1 cellular context compared by ENCODE assay signal in genomic region chr11:9459573-9460321, GRCh38.
TF ChIP-seq lines count a peak whose summit lies in the region.

No MANE protein-coding gene starts in this region.

TF ChIP-seq in SK-N-SH treated with all-trans-retinoic acid at 6 μM for 48 hours, 23 proteins besides CTCF, POLR2A, EP300 and RAD21 (continued from another document):
- TF ChIP-seq, protein P1, sequence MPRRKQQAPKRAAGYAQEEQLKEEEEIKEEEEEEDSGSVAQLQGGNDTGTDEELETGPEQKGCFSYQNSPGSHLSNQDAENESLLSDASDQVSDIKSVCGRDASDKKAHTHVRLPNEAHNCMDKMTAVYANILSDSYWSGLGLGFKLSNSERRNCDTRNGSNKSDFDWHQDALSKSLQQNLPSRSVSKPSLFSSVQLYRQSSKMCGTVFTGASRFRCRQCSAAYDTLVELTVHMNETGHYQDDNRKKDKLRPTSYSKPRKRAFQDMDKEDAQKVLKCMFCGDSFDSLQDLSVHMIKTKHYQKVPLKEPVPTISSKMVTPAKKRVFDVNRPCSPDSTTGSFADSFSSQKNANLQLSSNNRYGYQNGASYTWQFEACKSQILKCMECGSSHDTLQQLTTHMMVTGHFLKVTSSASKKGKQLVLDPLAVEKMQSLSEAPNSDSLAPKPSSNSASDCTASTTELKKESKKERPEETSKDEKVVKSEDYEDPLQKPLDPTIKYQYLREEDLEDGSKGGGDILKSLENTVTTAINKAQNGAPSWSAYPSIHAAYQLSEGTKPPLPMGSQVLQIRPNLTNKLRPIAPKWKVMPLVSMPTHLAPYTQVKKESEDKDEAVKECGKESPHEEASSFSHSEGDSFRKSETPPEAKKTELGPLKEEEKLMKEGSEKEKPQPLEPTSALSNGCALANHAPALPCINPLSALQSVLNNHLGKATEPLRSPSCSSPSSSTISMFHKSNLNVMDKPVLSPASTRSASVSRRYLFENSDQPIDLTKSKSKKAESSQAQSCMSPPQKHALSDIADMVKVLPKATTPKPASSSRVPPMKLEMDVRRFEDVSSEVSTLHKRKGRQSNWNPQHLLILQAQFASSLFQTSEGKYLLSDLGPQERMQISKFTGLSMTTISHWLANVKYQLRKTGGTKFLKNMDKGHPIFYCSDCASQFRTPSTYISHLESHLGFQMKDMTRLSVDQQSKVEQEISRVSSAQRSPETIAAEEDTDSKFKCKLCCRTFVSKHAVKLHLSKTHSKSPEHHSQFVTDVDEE (CRISPR knock-in tag; IDR thresholded peaks at IDR 0.05) = no peak
- TF ChIP-seq GLIS3 (CRISPR knock-in tag; IDR thresholded peaks at IDR 0.05) (no peak), BACH2 (CRISPR knock-in tag; IDR thresholded peaks at IDR 0.05; ENCODE audit: borderline replicate concordance) (no peak), CSDC2 (CRISPR knock-in tag; IDR thresholded peaks at IDR 0.05) (no peak), ESRRG (CRISPR knock-in tag; IDR thresholded peaks at IDR 0.05) (no peak), ISL1 (CRISPR knock-in tag; IDR thresholded peaks at IDR 0.05) (no peak)
- TF ChIP-seq, protein P2, sequence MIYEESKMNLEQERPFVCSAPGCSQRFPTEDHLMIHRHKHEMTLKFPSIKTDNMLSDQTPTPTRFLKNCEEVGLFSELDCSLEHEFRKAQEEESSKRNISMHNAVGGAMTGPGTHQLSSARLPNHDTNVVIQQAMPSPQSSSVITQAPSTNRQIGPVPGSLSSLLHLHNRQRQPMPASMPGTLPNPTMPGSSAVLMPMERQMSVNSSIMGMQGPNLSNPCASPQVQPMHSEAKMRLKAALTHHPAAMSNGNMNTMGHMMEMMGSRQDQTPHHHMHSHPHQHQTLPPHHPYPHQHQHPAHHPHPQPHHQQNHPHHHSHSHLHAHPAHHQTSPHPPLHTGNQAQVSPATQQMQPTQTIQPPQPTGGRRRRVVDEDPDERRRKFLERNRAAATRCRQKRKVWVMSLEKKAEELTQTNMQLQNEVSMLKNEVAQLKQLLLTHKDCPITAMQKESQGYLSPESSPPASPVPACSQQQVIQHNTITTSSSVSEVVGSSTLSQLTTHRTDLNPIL (CRISPR knock-in tag; IDR thresholded peaks at IDR 0.05; ENCODE audit: low read depth) = no peak
